9 cellular contexts compared by ENCODE assay signal in the genomic region with DNA sequence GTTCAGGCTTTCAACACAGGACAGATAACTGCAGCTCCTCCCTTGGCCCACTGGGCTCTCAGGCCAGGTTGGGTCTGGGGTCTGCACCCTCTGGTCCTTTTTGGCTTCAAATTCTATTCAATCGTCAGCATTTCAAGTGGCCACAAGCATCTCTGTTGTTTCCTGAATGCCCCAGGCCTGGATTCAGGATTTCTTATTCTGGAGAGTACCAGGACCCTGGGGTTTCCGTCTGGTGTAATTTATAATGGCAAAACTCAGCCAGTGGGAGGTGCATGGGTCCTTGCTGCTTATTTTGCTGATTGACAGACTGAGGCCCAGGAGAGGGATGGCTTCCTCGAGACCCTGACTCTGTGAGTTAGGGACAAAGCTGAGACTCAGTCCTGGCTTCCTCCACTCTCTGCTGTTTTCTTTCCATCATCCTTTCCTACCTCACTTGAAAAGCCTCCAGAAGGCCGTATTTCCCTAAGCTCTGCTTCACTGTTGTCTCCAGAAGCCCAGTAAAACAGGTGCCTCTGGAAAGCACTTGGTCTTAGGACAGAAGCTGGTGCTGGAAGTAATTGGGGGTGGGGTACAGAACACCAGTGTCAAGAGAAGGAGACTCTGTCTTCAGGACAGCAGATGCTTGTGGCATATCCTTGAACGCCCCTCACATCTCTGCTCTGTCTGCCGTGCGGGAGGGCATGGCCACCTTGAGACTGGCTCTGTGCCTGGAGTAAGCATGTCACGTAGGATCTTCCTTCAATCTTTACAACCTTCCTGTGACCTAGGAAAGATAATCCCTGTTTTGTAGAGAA. TPM values are rescaled to one million over a fixed set of nuclear protein-coding genes. Genes with fewer than 3 reads are reported as not detected.
DNase-seq lines count a peak whose midpoint lies in the region; ATAC-seq and TF ChIP-seq lines count a peak whose summit lies in the region.
"Had no signal": no experiment of that assay in that cellular context is flagged by ENCODE, and none has a peak within 500 bp of the region (broad histone marks: within the 10 kb centered on the region; RNA-seq: fewer than 3 reads in every experiment).

No MANE protein-coding gene starts in this region.

- H4K20me1 ChIP-seq in hepatocyte (ENCODE audit: insufficient read depth, poor library complexity, severe bottlenecking): peaks cover 11% of the 10 kb centered on the region

- H3K4me3 Mint-ChIP-seq in activated naive CD8-positive, alpha-beta T cell treated with anti-CD3 and anti-CD28 coated beads, Interleukin-2, amount 10 ng/mL, durations not matched to agents 7 days and 5 days: peak overlapping the region; percentile 77

- H3K4me3 ChIP-seq in hepatocyte (no peak overlapping the region), skin epidermis (no peak overlapping the region)

- peaks cover 87% of the 10 kb centered on the region for H3K4me1 ChIP-seq in hepatocyte (ENCODE audit: insufficient read depth)

- TF ChIP-seq CTCF in hepatocyte (IDR thresholded peaks at IDR 0.05; ENCODE audit: poor library complexity): no peak

- H3K4me1 Mint-ChIP-seq in activated naive CD8-positive, alpha-beta T cell treated with anti-CD3 and anti-CD28 coated beads, Interleukin-2, amount 10 ng/mL, durations not matched to agents 7 days and 5 days: peaks cover 89% of the 10 kb centered on the region

- 63% methylated on average over 8 of the region's 8 CpGs for WGBS in hepatocyte (ENCODE audit: low lambda C conversion rate, missing lambda C conversion rate)

- peak; percentile 12 for ATAC-seq in activated naive CD8-positive, alpha-beta T cell treated with anti-CD3 and anti-CD28 coated beads, Interleukin-2, amount 10 ng/mL, durations not matched to agents 7 days and 5 days (ENCODE audit: low read depth)
- no peak for ATAC-seq in HG03175 (IDR thresholded peaks at IDR 0.05; ENCODE audit: unreplicated experiment)

- H3K79me2 ChIP-seq in hepatocyte: peaks cover 88% of the 10 kb centered on the region

- peak overlapping the region; percentile 91 for H3K27ac Mint-ChIP-seq in activated naive CD8-positive, alpha-beta T cell treated with anti-CD3 and anti-CD28 coated beads, Interleukin-2, amount 10 ng/mL, durations not matched to agents 7 days and 5 days

- peaks cover 45% of the 10 kb centered on the region for H3K36me3 Mint-ChIP-seq in activated naive CD8-positive, alpha-beta T cell treated with anti-CD3 and anti-CD28 coated beads, Interleukin-2, amount 10 ng/mL, durations not matched to agents 7 days and 5 days

- H3K9me3 ChIP-seq in hepatocyte (ENCODE audit: low read depth): no peaks in the 10 kb centered on the region

- no peaks in the 10 kb centered on the region for H3K27me3 Mint-ChIP-seq in activated naive CD8-positive, alpha-beta T cell treated with anti-CD3 and anti-CD28 coated beads, Interleukin-2, amount 10 ng/mL, durations not matched to agents 7 days and 5 days

- no peaks in the 10 kb centered on the region for H3K27me3 ChIP-seq in hepatocyte

- H3K36me3 ChIP-seq in hepatocyte (replicated peaks; ENCODE audit: insufficient read depth, low read depth): peaks cover 6% of the 10 kb centered on the region

- H3K9me3 Mint-ChIP-seq in activated naive CD8-positive, alpha-beta T cell treated with anti-CD3 and anti-CD28 coated beads, Interleukin-2, amount 10 ng/mL, durations not matched to agents 7 days and 5 days: peaks cover 3% of the 10 kb centered on the region

- H3K27ac ChIP-seq in hepatocyte (peak overlapping the region; percentile 90), skin epidermis (peak overlapping the region in 20 of 21 experiments; percentile 41 to 92 (median 80))

- H2AFZ ChIP-seq in hepatocyte: no peak overlapping the region

- peak overlapping the region; percentile 45 for H3K4me2 ChIP-seq in hepatocyte

- no peaks in the 10 kb centered on the region for H3K9me2 ChIP-seq in hepatocyte (replicated peaks; ENCODE audit: insufficient read depth)

- POLR2A ChIA-PET in activated naive CD8-positive, alpha-beta T cell treated with anti-CD3 and anti-CD28 coated beads, Interleukin-2, amount 10 ng/mL, durations not matched to agents 7 days and 5 days (lab: Charles Lee): interaction anchor here (0.9 to 3.6 kb wide), 13 partner anchors 10 to 54 kb away, joined by 4 to 38 read pairs (median 7); a partner anchor contains a TSS

- DNase-seq in HT-29 (ENCODE audit: low spot score) (peak; percentile 16), hepatocyte (ENCODE audit: low spot score) (no peak), NCI-H128 (lab: John Stamatoyannopoulos, UW; ENCODE audit: unreplicated experiment) (no peak), Kasumi-1 (lab: John Stamatoyannopoulos, UW) (no peak), iPS-NIHi11 (ENCODE audit: low spot score) (no peak)
- DNase-seq in activated naive CD8-positive, alpha-beta T cell treated with anti-CD3 and anti-CD28 coated beads, Interleukin-2, amount 10 ng/mL, durations not matched to agents 7 days and 5 days: no peak
- DNase-seq: NCI-H524 had no signal

RNA-seq across cellular contexts. Expression of a gene that starts 39.5 kb away (rescaled TPM):
- total RNA-seq in HT-29 (2014; rRNA removed; shearing (Covaris generic)): not detected in 2 replicates
- under 1 TPM; 0.14 to 0.22 TPM for total RNA-seq in activated naive CD8-positive, alpha-beta T cell treated with anti-CD3 and anti-CD28 coated beads, Interleukin-2, amount 10 ng/mL, durations not matched to agents 7 days and 5 days
- total RNA-seq in hepatocyte: not detected in 2 replicates
- polyA plus RNA-seq in hepatocyte: not detected in 2 replicates

RNA-seq across cellular contexts. Expression of a gene that starts 44.1 kb away (rescaled TPM):
- 58.3 and 65.1 TPM in 2 replicates for total RNA-seq in HT-29 (2014; rRNA removed; shearing (Covaris generic))
- total RNA-seq in activated naive CD8-positive, alpha-beta T cell treated with anti-CD3 and anti-CD28 coated beads, Interleukin-2, amount 10 ng/mL, durations not matched to agents 7 days and 5 days: 100 to 1,000 TPM in 1 of 2 experiments, 10 to 100 TPM in 1; 98.8 to 112 TPM
- total RNA-seq in hepatocyte: 55.1 and 65.9 TPM in 2 replicates
- polyA plus RNA-seq in hepatocyte: 90.4 and 104 TPM in 2 replicates
